ENCODE assay signal across 8 cellular contexts in the genomic region with DNA sequence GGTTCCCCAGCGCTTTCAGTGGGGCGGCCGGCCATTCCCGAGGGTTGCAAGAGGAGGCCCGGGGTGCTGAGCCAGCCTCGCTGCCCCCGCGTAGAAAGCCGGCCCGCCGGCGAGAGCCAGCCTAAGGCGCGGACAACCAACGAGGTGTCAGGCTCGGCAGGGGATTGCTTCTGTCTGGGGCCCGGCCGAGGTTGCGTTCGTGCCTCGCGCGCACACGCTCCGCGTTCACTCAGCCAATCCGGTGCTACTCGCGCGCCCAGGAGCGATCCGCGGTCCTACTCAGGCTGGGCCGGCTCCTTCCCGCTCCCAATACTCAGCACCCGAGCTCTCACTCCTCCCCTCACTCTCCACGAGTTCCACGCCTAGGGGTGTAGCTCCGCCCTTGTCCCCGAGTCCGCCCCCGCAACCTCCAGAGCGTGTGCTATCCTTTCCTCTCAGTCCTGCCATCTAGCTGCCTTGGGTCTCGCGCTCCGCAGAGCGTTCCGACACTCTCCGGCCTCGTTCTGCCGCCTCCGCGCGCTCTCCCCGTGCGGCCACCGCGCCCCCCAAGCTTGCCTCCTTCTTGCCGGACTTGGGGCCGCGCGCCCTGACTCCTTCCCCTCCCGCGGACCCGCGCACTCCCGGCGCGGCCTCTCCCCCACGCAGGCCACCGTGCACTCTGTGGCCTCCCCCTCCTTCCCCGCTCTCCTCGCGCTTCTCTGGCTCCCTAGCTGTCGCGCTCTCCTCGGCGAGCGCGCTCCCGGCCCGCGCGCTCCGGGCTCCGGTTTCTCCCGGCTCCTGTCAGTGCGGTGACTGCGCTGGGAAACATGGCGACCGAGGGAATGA. TPM values are rescaled to one million over a fixed set of nuclear protein-coding genes. Genes with fewer than 3 reads are reported as not detected.
DNase-seq lines count a peak whose midpoint lies in the region; ATAC-seq and TF ChIP-seq lines count a peak whose summit lies in the region.

GPHN (plus strand) TSS at position 426 of the 825 bp plus-strand sequence.

- DNase-seq in AG10803 (ENCODE audit: low read depth) (peak; percentile 98), NCI-H460 (ENCODE audit: extremely low read depth, low read depth) (peak; percentile 98), cortex of kidney (lab: John Stamatoyannopoulos, UW) (peak; percentile 77), left kidney (ENCODE audit: low read depth, low spot score) (peak; percentile 99)
- DNase-seq in activated CD4-positive, alpha-beta T cell treated with anti-CD3 and anti-CD28 coated beads, Interleukin-2, amount 10 ng/mL, durations not matched to agents 7 days and 5 days: peak; percentile 93
- peak; percentile 89 to 92 for DNase-seq in stimulated activated CD4-positive, alpha-beta T cell treated with anti-CD3 and anti-CD28 coated beads, Interleukin-2, amount 100 ng/mL, for 24 hours

- H3K4me3 ChIP-seq in AG10803 (ENCODE audit: low read length): peak within 1 kb of the TSS; percentile 89

- CTCF ChIA-PET in activated CD4-positive, alpha-beta T cell treated with anti-CD3 and anti-CD28 coated beads, Interleukin-2, amount 10 ng/mL, durations not matched to agents 7 days and 5 days (lab: Charles Lee): interaction anchor here (0.8 to 0.9 kb wide), 2 partner anchors 10 to 16 kb away, joined by 4 read pairs; no protein-coding TSS in a partner anchor

- H3K9me3 Mint-ChIP-seq in activated CD4-positive, alpha-beta T cell treated with anti-CD3 and anti-CD28 coated beads, Interleukin-2, amount 10 ng/mL, durations not matched to agents 7 days and 5 days: no peaks in the 10 kb centered on the region

- peaks cover 19% of the 10 kb centered on the region for H3K27me3 Mint-ChIP-seq in activated CD4-positive, alpha-beta T cell treated with anti-CD3 and anti-CD28 coated beads, Interleukin-2, amount 10 ng/mL, durations not matched to agents 7 days and 5 days

- ATAC-seq in GM19025 (IDR thresholded peaks at IDR 0.05; ENCODE audit: low read depth, unreplicated experiment): peak; percentile 82
- ATAC-seq in HG03342 (IDR thresholded peaks at IDR 0.05; ENCODE audit: unreplicated experiment): peak; percentile 90

- peaks cover 42% of the 10 kb centered on the region for H3K4me1 Mint-ChIP-seq in activated CD4-positive, alpha-beta T cell treated with anti-CD3 and anti-CD28 coated beads, Interleukin-2, amount 10 ng/mL, durations not matched to agents 7 days and 5 days

- POLR2A ChIA-PET in activated CD4-positive, alpha-beta T cell treated with anti-CD3 and anti-CD28 coated beads, Interleukin-2, amount 10 ng/mL, durations not matched to agents 7 days and 5 days (lab: Charles Lee): interaction anchor here (0.5 to 0.6 kb wide), 4 partner anchors 9 to 1029 kb away, joined by 3 to 4 read pairs (median 4); no protein-coding TSS in a partner anchor

- peaks cover 4% of the 10 kb centered on the region for H3K36me3 Mint-ChIP-seq in activated CD4-positive, alpha-beta T cell treated with anti-CD3 and anti-CD28 coated beads, Interleukin-2, amount 10 ng/mL, durations not matched to agents 7 days and 5 days (ENCODE audit: low read depth)

- peak; percentile 39 for TF ChIP-seq CTCF in AG10803 (conservative IDR thresholded peaks at IDR 0.05; ENCODE audit: low read length)

- peak within 1 kb of the TSS; percentile 88 for H3K27ac Mint-ChIP-seq in activated CD4-positive, alpha-beta T cell treated with anti-CD3 and anti-CD28 coated beads, Interleukin-2, amount 10 ng/mL, durations not matched to agents 7 days and 5 days

- peak within 1 kb of the TSS; percentile 81 for H3K4me3 Mint-ChIP-seq in activated CD4-positive, alpha-beta T cell treated with anti-CD3 and anti-CD28 coated beads, Interleukin-2, amount 10 ng/mL, durations not matched to agents 7 days and 5 days

RNA-seq across cellular contexts. Expression of gene GPHN, which starts in this region (rescaled TPM):
- total RNA-seq in NCI-H460 (2014; rRNA removed; shearing (Covaris generic)): 17.5 and 22.1 TPM in 2 replicates
- polyA plus RNA-seq in NCI-H460 (2014; cell fraction: nucleus; rRNA removed): 41.5 and 44.6 TPM in 2 replicates
- total RNA-seq in activated CD4-positive, alpha-beta T cell treated with anti-CD3 and anti-CD28 coated beads, Interleukin-2, amount 10 ng/mL, durations not matched to agents 7 days and 5 days: 10 to 100 TPM; 20.2 to 21.2 TPM

Comparison
In these comparisons a context has a peak if more than half of its experiments do, and no peak if none do; other contexts are left out.
1. Peak in every context shown above with its lines: DNase-seq, ATAC-seq and H3K4me3 ChIP-seq.